In genomic region chr22:36143956-36144355, GRCh38 we compare ENCODE assay signal across 14 cellular contexts. TPM values are rescaled to one million over a fixed set of nuclear protein-coding genes. Genes with fewer than 3 reads are reported as not detected.
"Had no signal": no experiment of that assay in that cellular context is flagged by ENCODE, and none has a peak within 500 bp of the region (broad histone marks: within the 10 kb centered on the region; RNA-seq: fewer than 3 reads in every experiment).

No MANE protein-coding gene starts in this region.

- DNase-seq: activated CD4-positive, alpha-beta T cell treated with anti-CD3 and anti-CD28 coated beads, Interleukin-2, amount 50 U/mL, for 48 hours; activated CD8-positive, alpha-beta memory T cell treated with anti-CD3 and anti-CD28 coated beads, Interleukin-2, amount 50 U/mL, for 4 hours; activated naive CD4-positive, alpha-beta T cell treated with anti-CD3 and anti-CD28 coated beads, Interleukin-2, amount 10 ng/mL, durations not matched to agents 7 days and 5 days; brain microvascular endothelial cell; left colon; stomach; SW 1271; testis had no signal

- H3K27ac Mint-ChIP-seq: activated naive CD4-positive, alpha-beta T cell treated with anti-CD3 and anti-CD28 coated beads, Interleukin-2, amount 10 ng/mL, durations not matched to agents 7 days and 5 days had no signal

- H3K36me3 ChIP-seq: brain microvascular endothelial cell had no signal

- H3K4me3 ChIP-seq: coronary artery, esophagus muscularis mucosa, lung, stomach, testis had no signal

- H3K9me3 ChIP-seq: esophagus muscularis mucosa, stomach, testis had no signal

- H3K27me3 ChIP-seq: brain microvascular endothelial cell, esophagus muscularis mucosa, stomach, testis had no signal

- H3K27ac ChIP-seq: brain microvascular endothelial cell, esophagus muscularis mucosa, stomach, testis had no signal

- H3K9me3 Mint-ChIP-seq: activated naive CD4-positive, alpha-beta T cell treated with anti-CD3 and anti-CD28 coated beads, Interleukin-2, amount 10 ng/mL, durations not matched to agents 7 days and 5 days; central memory CD8-positive, alpha-beta T cell had no signal

- H3K4me3 Mint-ChIP-seq: activated naive CD4-positive, alpha-beta T cell treated with anti-CD3 and anti-CD28 coated beads, Interleukin-2, amount 10 ng/mL, durations not matched to agents 7 days and 5 days; central memory CD8-positive, alpha-beta T cell had no signal

- H3K4me1 Mint-ChIP-seq: activated naive CD4-positive, alpha-beta T cell treated with anti-CD3 and anti-CD28 coated beads, Interleukin-2, amount 10 ng/mL, durations not matched to agents 7 days and 5 days had no signal

- H3K27me3 Mint-ChIP-seq: activated naive CD4-positive, alpha-beta T cell treated with anti-CD3 and anti-CD28 coated beads, Interleukin-2, amount 10 ng/mL, durations not matched to agents 7 days and 5 days; central memory CD8-positive, alpha-beta T cell had no signal

RNA-seq across cellular contexts. Expression of gene APOL4, which starts 57.7 kb away (rescaled TPM):
- total RNA-seq: renal cortical epithelial cell, SK-MEL-5 had no signal
